ENCODE assay signal across 1 cellular context in genomic region chr6:20402181-20403079, GRCh38.
TF ChIP-seq lines count a peak whose summit lies in the region.

No MANE protein-coding gene starts in this region.

TF ChIP-seq in neural cell, 6 proteins besides CTCF, POLR2A, EP300 and RAD21 (continued from another document):
- TF ChIP-seq REST (IDR thresholded peaks at IDR 0.05; ENCODE audit: borderline replicate concordance) = no peak
- TF ChIP-seq EZH2 (IDR thresholded peaks at IDR 0.05; ENCODE audit: borderline replicate concordance, insufficient read depth, low read length, poor library complexity, severe bottlenecking) = no peak
- no peak for TF ChIP-seq POLR2AphosphoS5 (IDR thresholded peaks at IDR 0.05)
- no peak for TF ChIP-seq TAF1 (IDR thresholded peaks at IDR 0.05; ENCODE audit: low read depth)
